In genomic region chr19:7391218-7391670, GRCh38 we compare ENCODE assay signal across 10 cellular contexts. TPM values are rescaled to one million over a fixed set of nuclear protein-coding genes. Genes with fewer than 3 reads are reported as not detected.
DNase-seq lines count a peak whose midpoint lies in the region; ATAC-seq and TF ChIP-seq lines count a peak whose summit lies in the region.
"Had no signal": no experiment of that assay in that cellular context is flagged by ENCODE, and none has a peak within 500 bp of the region (broad histone marks: within the 10 kb centered on the region; RNA-seq: fewer than 3 reads in every experiment).

No MANE protein-coding gene starts in this region.

- ATAC-seq in GM23338 (no peak), PC-3 (peak; percentile 84), GM18505 (IDR thresholded peaks at IDR 0.05; ENCODE audit: unreplicated experiment) (no peak), GM21367 (IDR thresholded peaks at IDR 0.05; ENCODE audit: unreplicated experiment) (no peak)

- H3K4me3 ChIP-seq in GM23338 (no peak overlapping the region), PC-3 (ENCODE audit: low read length) (peak overlapping the region; percentile 32; the same call in 1 of the 2 replicates), adrenal gland (no peak overlapping the region)
- H3K4me3 ChIP-seq: suprapubic skin had no signal

- no peak for TF ChIP-seq CTCF in GM23338 (conservative IDR thresholded peaks at IDR 0.05; ENCODE audit: low read depth in 2 of 2)
- no peak for TF ChIP-seq CTCF in PC-3 (conservative IDR thresholded peaks at IDR 0.05; ENCODE audit: low read depth, low read length)
- no peak for TF ChIP-seq CTCF in adrenal gland (IDR thresholded peaks at IDR 0.05)

- H3K79me2 ChIP-seq in GM23338 (replicated peaks; ENCODE audit: insufficient read depth) (peaks cover 11% of the 10 kb centered on the region), PC-3 (ENCODE audit: low read length) (peaks cover 29% of the 10 kb centered on the region)

- no peaks in the 10 kb centered on the region for H3K36me3 Mint-ChIP-seq in GM23338 (ENCODE audit: low read depth)

- H2AFZ ChIP-seq in GM23338 = no peak overlapping the region
- peak overlapping the region; percentile 39 for H2AFZ ChIP-seq in PC-3 (ENCODE audit: low read length)

- H3K4me3 Mint-ChIP-seq in GM23338 = no peak overlapping the region
- H3K4me3 Mint-ChIP-seq: activated T-helper 1 cell treated with anti-CD3 and anti-CD28 coated beads, Interleukin-12 subunit alpha, Interleukin-12 subunit beta, Interleukin-2, Interleukin-4 antibody, amounts not matched to agents 30 ng/mL and 10 ng/mL and 1 ng/mL, durations not matched to agents 14 hours and 24 hours and 36 hours had no signal

- BruUV-seq in PC-3 (replicated peaks; lab: Mats Ljungman, UMichigan) = no TSS peak

- intact Hi-C loops in PC-3 (cut with micrococcal nuclease) = loop anchor here (2.0 to 10.0 kb wide), 2 partner anchors 114 to 144 kb away; partner anchors contain the start of gene PNPLA6
- intact Hi-C loops in adrenal gland (cut with DNase I) = loop anchor here in 1 of 2 donors (10.0 kb wide), 1 partner anchor 134 kb away; the partner anchor contains the start of gene MCOLN1

- H3K27me3 ChIP-seq in GM23338 (ENCODE audit: insufficient read depth) = no peaks in the 10 kb centered on the region
- H3K27me3 ChIP-seq in PC-3 (ENCODE audit: low read length) = no peaks in the 10 kb centered on the region
- no peaks in the 10 kb centered on the region for H3K27me3 ChIP-seq in adrenal gland
- H3K27me3 ChIP-seq: suprapubic skin had no signal

- 63 to 75% (median 69%) methylated on average over 14 of the region's 14 CpGs for WGBS in adrenal gland, 4 donors

- H3F3A ChIP-seq in GM23338 (replicated peaks; ENCODE audit: low read depth) (no peaks in the 10 kb centered on the region), PC-3 (ENCODE audit: low read length, unreplicated experiment) (no peaks in the 10 kb centered on the region)

- H3K27ac Mint-ChIP-seq in GM23338 = no peak overlapping the region
- H3K27ac Mint-ChIP-seq: activated T-helper 1 cell treated with anti-CD3 and anti-CD28 coated beads, Interleukin-12 subunit alpha, Interleukin-12 subunit beta, Interleukin-2, Interleukin-4 antibody, amounts not matched to agents 30 ng/mL and 10 ng/mL and 1 ng/mL, durations not matched to agents 14 hours and 24 hours and 36 hours had no signal

- H3K27ac ChIP-seq in GM23338 (ENCODE audit: low read depth) = 0 out of 2 replicates have a peak overlapping the region, but pooled peaks have one; percentile 14
- peak overlapping the region; percentile 93 for H3K27ac ChIP-seq in PC-3 (ENCODE audit: low read length)
- H3K27ac ChIP-seq in epithelial cell of prostate = peak overlapping the region; percentile 98
- no peak overlapping the region for H3K27ac ChIP-seq in adrenal gland
- H3K27ac ChIP-seq: suprapubic skin had no signal

- H3K36me3 ChIP-seq in GM23338 (ENCODE audit: insufficient read depth) = no peaks in the 10 kb centered on the region
- H3K36me3 ChIP-seq in PC-3 (ENCODE audit: low read depth, low read length) = no peaks in the 10 kb centered on the region
- H3K36me3 ChIP-seq in adrenal gland (replicated peaks in 1 of 2) = no peaks in the 10 kb centered on the region

- H3K9ac ChIP-seq in PC-3 (ENCODE audit: low read length) = peak overlapping the region; percentile 60

- H3K4me2 ChIP-seq in GM23338 (no peak overlapping the region), PC-3 (ENCODE audit: low read length) (peak overlapping the region; percentile 52)

- H3K9me2 ChIP-seq in GM23338 (ENCODE audit: insufficient read depth) (no peaks in the 10 kb centered on the region), PC-3 (replicated peaks; ENCODE audit: low read length) (no peaks in the 10 kb centered on the region)

- H3K9me3 ChIP-seq in PC-3 (ENCODE audit: low read length) = no peaks in the 10 kb centered on the region
- H3K9me3 ChIP-seq in adrenal gland (replicated peaks in 1 of 3) = no peaks in the 10 kb centered on the region
- H3K9me3 ChIP-seq: suprapubic skin had no signal

- TF ChIP-seq POLR2A in adrenal gland (IDR thresholded peaks at IDR 0.05) = no peak
- TF ChIP-seq POLR2A in GM18505 (IDR thresholded peaks at IDR 0.05; ENCODE audit: borderline replicate concordance, extremely low read depth, insufficient read depth, insufficient read length) = no peak

- H4K20me1 ChIP-seq in GM23338 (replicated peaks; ENCODE audit: insufficient read depth) = no peaks in the 10 kb centered on the region; the same call in 1 of the 2 replicates
- peaks cover 9% of the 10 kb centered on the region; the same call in 1 of the 2 replicates for H4K20me1 ChIP-seq in PC-3 (ENCODE audit: low read length)

- peaks cover 4% of the 10 kb centered on the region for H3K4me1 ChIP-seq in GM23338 (ENCODE audit: insufficient read depth)
- H3K4me1 ChIP-seq in PC-3 (ENCODE audit: insufficient read depth, low read length) = peaks cover 23% of the 10 kb centered on the region
- peaks cover 10 to 11% of the 10 kb centered on the region in 2 donors for H3K4me1 ChIP-seq in adrenal gland (replicated peaks in 1 of 2)

- H3K4me1 Mint-ChIP-seq in GM23338 = peaks cover 7% of the 10 kb centered on the region

- DNase-seq in GM23338 (ENCODE audit: low spot score) (no peak), PC-3 (peak; percentile 97), epithelial cell of prostate (ENCODE audit: low read depth, low spot score) (peak; percentile 98), pulmonary artery endothelial cell (ENCODE audit: low read depth, low spot score) (peak; percentile 50), adrenal gland (no peak)
- DNase-seq in activated CD4-positive, CD25-positive, alpha-beta regulatory T cell treated with anti-CD3 and anti-CD28 coated beads, Interleukin-2, amount 50 U/mL, for 72 hours = no peak

- H3K27me3 Mint-ChIP-seq in GM23338 (ENCODE audit: insufficient read depth, low read depth, poor library complexity) = peaks cover 6% of the 10 kb centered on the region

- POLR2A ChIA-PET in PC-3 (lab: Charles Lee; ENCODE audit: unreplicated experiment) = no interaction called here

- no peaks in the 10 kb centered on the region for H3K9me3 Mint-ChIP-seq in GM23338
- H3K9me3 Mint-ChIP-seq: activated T-helper 1 cell treated with anti-CD3 and anti-CD28 coated beads, Interleukin-12 subunit alpha, Interleukin-12 subunit beta, Interleukin-2, Interleukin-4 antibody, amounts not matched to agents 30 ng/mL and 10 ng/mL and 1 ng/mL, durations not matched to agents 14 hours and 24 hours and 36 hours had no signal

- CTCF ChIA-PET in PC-3 (lab: Charles Lee) = no interaction called here

TF ChIP-seq in GM23338, 12 proteins besides CTCF, POLR2A, EP300 and RAD21 (continues in another document):
- TF ChIP-seq EZH2phosphoT487 (IDR thresholded peaks at IDR 0.05; ENCODE audit: unreplicated experiment) (no peak), POLR2AphosphoS5 (IDR thresholded peaks at IDR 0.05; ENCODE audit: low read depth) (no peak), ZNF114 (CRISPR knock-in tag; IDR thresholded peaks at IDR 0.05) (no peak), CREB1 (CRISPR knock-in tag; IDR thresholded peaks at IDR 0.05; ENCODE audit: low read depth) (no peak), REST (IDR thresholded peaks at IDR 0.05; ENCODE audit: unreplicated experiment) (no peak)

RNA-seq across cellular contexts. Expression of gene ARHGEF18, which starts 42.5 kb away (rescaled TPM):
- 44.0 and 47.6 TPM in 2 replicates for total RNA-seq in GM23338 (2014; rRNA removed; shearing (Covaris generic))
- polyA plus RNA-seq in GM23338 (2016; fragmentation: Nextera tagmentation; extraction: Ambion mirVana) (12.8 and 14.6 TPM in 2 replicates), adrenal gland (10 to 100 TPM in 2 of 3 donors, 1 to 10 TPM in 1; 5.9 to 20.4 (median 12.5) TPM)
- total RNA-seq in PC-3 (2014; rRNA removed) (65.1 and 66.8 TPM in 2 replicates), pulmonary artery endothelial cell (28.3 and 40.8 TPM in 2 replicates), adrenal gland (10 to 100 TPM; 27.4 to 52.3 (median 37.4) TPM)

Comparison
In these comparisons a context has a peak if more than half of its experiments do, and no peak if none do; other contexts are left out.
1. DNase-seq: peak in PC-3 (single experiment), epithelial cell of prostate (single experiment) and pulmonary artery endothelial cell (single experiment); none in GM23338 (single experiment), adrenal gland (0 of 7) and activated CD4-positive, CD25-positive, alpha-beta regulatory T cell treated with anti-CD3 and anti-CD28 coated beads, Interleukin-2, amount 50 U/mL, for 72 hours (single experiment).
2. H3K27ac ChIP-seq: peak in GM23338 (single experiment), PC-3 (single experiment) and epithelial cell of prostate (single experiment); none in adrenal gland (0 of 5).